19 cellular contexts compared by ENCODE assay signal in genomic region chr18:45984546-45985235, GRCh38.
"Had no signal": no experiment of that assay in that cellular context is flagged by ENCODE, and none has a peak within 500 bp of the region (broad histone marks: within the 10 kb centered on the region; RNA-seq: fewer than 3 reads in every experiment).

No MANE protein-coding gene starts in this region.

- H3K27ac ChIP-seq: SJSA1, SK-N-MC had no signal

- H3K27me3 ChIP-seq: SJSA1 had no signal

- H3K4me3 ChIP-seq: SJSA1, SK-N-MC had no signal

- H3K36me3 ChIP-seq: SJSA1 had no signal

- DNase-seq: Karpas-422, KG1, MM.1S, NCI-H1105, NCI-H1417, NCI-H1436 treated with DMSO at 0.1 percent for 48 hours, NCI-H1694, NCI-H1930, NCI-H2081, NCI-H2107, NCI-H2227 treated with DMSO at 0.1 percent for 48 hours, NCI-H524, NCI-H526 treated with DMSO at 0.1 percent for 48 hours, NCI-H748 treated with DMSO at 0.1 percent for 48 hours, Right ventricle myocardium superior, RPMI8226, SIG-M5 had no signal

- H3K4me1 ChIP-seq: SJSA1 had no signal
